In genomic region chr15:69892351-69892750, GRCh38 we compare ENCODE assay signal across 11 cellular contexts.
"Had no signal": no experiment of that assay in that cellular context is flagged by ENCODE, and none has a peak within 500 bp of the region (broad histone marks: within the 10 kb centered on the region; RNA-seq: fewer than 3 reads in every experiment).

No MANE protein-coding gene starts in this region.

- H3K27ac Mint-ChIP-seq: GM23338, H9, HFFc6 had no signal

- H3K4me1 ChIP-seq: HAP-1 had no signal

- DNase-seq: GM23248, GOT3, H7, H9, HCEC 1CT, HFFc6 had no signal

- H2AFZ ChIP-seq: GM23248, GM23338 had no signal

- H3K9ac ChIP-seq: GM23248 had no signal

- H3K27ac ChIP-seq: GM23248 had no signal

- H3K9me3 Mint-ChIP-seq: HFFc6 had no signal

- H3K36me3 ChIP-seq: HAP-1 had no signal

- ATAC-seq: GM23338, HCT116 had no signal

- FAIRE-seq: H1, H54 had no signal

- H3K4me3 Mint-ChIP-seq: GM23338, H9, HFFc6 had no signal

- H3K4me2 ChIP-seq: GM23338 had no signal

- H3K4me3 ChIP-seq: GM23248, GM23338, HAP-1 had no signal
